ENCODE assay signal across 1 cellular context in the genomic region with DNA sequence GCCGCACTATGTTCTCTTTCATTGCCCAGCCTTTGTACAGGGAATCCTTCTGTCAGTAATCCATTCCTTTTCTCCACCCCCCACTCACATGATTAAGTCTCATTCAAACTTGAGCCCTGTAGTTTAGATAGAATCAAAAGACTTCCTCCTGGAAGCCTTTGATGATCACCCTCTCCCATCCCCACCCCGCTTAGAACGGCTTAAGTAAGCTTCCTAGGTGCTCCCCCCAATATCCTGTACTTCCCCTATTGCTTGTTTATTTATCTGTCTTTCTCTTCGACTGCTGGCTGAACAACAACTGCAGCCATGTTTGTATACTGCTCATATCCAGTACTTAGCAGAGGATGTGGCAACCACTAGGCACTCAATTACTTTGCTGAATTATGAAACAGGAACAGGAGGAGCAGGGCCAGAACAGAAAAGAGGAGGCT.
TF ChIP-seq lines count a peak whose summit lies in the region.

No MANE protein-coding gene starts in this region.

TF ChIP-seq in HepG2, 621 proteins besides CTCF, POLR2A, EP300 and RAD21 (continues in another document):
- TF ChIP-seq FOXK2 (IDR thresholded peaks at IDR 0.05), result peak; percentile 82; the same call in 1 of the 2 replicates
- TF ChIP-seq, protein P1, sequence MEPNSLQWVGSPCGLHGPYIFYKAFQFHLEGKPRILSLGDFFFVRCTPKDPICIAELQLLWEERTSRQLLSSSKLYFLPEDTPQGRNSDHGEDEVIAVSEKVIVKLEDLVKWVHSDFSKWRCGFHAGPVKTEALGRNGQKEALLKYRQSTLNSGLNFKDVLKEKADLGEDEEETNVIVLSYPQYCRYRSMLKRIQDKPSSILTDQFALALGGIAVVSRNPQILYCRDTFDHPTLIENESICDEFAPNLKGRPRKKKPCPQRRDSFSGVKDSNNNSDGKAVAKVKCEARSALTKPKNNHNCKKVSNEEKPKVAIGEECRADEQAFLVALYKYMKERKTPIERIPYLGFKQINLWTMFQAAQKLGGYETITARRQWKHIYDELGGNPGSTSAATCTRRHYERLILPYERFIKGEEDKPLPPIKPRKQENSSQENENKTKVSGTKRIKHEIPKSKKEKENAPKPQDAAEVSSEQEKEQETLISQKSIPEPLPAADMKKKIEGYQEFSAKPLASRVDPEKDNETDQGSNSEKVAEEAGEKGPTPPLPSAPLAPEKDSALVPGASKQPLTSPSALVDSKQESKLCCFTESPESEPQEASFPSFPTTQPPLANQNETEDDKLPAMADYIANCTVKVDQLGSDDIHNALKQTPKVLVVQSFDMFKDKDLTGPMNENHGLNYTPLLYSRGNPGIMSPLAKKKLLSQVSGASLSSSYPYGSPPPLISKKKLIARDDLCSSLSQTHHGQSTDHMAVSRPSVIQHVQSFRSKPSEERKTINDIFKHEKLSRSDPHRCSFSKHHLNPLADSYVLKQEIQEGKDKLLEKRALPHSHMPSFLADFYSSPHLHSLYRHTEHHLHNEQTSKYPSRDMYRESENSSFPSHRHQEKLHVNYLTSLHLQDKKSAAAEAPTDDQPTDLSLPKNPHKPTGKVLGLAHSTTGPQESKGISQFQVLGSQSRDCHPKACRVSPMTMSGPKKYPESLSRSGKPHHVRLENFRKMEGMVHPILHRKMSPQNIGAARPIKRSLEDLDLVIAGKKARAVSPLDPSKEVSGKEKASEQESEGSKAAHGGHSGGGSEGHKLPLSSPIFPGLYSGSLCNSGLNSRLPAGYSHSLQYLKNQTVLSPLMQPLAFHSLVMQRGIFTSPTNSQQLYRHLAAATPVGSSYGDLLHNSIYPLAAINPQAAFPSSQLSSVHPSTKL (CRISPR knock-in tag; IDR thresholded peaks at IDR 0.05), result peak; percentile 75; the same call in 1 of the 2 replicates
- TF ChIP-seq ZNF670 (CRISPR knock-in tag; IDR thresholded peaks at IDR 0.05; ENCODE audit: borderline replicate concordance), result no peak
- TF ChIP-seq REPIN1 (CRISPR knock-in tag; IDR thresholded peaks at IDR 0.05; ENCODE audit: borderline replicate concordance, low read depth), result 0 out of 2 replicates have a peak, but pooled peaks have one; percentile 23
- TF ChIP-seq DPF2 (CRISPR knock-in tag; IDR thresholded peaks at IDR 0.05; ENCODE audit: borderline replicate concordance, low read depth), result no peak
- no peak for TF ChIP-seq PHF8 (CRISPR knock-in tag; IDR thresholded peaks at IDR 0.05)
- TF ChIP-seq PRPF4 (IDR thresholded peaks at IDR 0.05; ENCODE audit: low read depth, low read length, poor library complexity, severe bottlenecking), result no peak
- peak; percentile 79; the same call in 1 of the 2 replicates for TF ChIP-seq NFIC (IDR thresholded peaks at IDR 0.05; ENCODE audit: low read length)
- TF ChIP-seq ZNF510 (CRISPR knock-in tag; IDR thresholded peaks at IDR 0.05; ENCODE audit: low read depth), result no peak
- peak; percentile 33; the same call in 1 of the 2 replicates for TF ChIP-seq JUNB (CRISPR knock-in tag; IDR thresholded peaks at IDR 0.05; ENCODE audit: borderline replicate concordance)
- TF ChIP-seq NR2C2 (CRISPR knock-in tag; IDR thresholded peaks at IDR 0.05; ENCODE audit: borderline replicate concordance), result no peak; the same call in 1 of the 2 replicates
- no peak for TF ChIP-seq ZNF605 (CRISPR knock-in tag; IDR thresholded peaks at IDR 0.05)
- no peak for TF ChIP-seq ZSCAN12 (CRISPR knock-in tag; IDR thresholded peaks at IDR 0.05)
- TF ChIP-seq JDP2 (CRISPR knock-in tag; IDR thresholded peaks at IDR 0.05; ENCODE audit: borderline replicate concordance), result no peak
- TF ChIP-seq FOSL1 (CRISPR knock-in tag; IDR thresholded peaks at IDR 0.05; ENCODE audit: borderline replicate concordance), result no peak
- TF ChIP-seq, protein P2, sequence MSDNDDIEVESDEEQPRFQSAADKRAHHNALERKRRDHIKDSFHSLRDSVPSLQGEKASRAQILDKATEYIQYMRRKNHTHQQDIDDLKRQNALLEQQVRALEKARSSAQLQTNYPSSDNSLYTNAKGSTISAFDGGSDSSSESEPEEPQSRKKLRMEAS (IDR thresholded peaks at IDR 0.05), result no peak
- no peak for TF ChIP-seq NBN (conservative IDR thresholded peaks at IDR 0.05)
- no peak for TF ChIP-seq JARID2 (CRISPR knock-in tag; IDR thresholded peaks at IDR 0.05; ENCODE audit: insufficient replicate concordance)
- no peak for TF ChIP-seq SIN3B (IDR thresholded peaks at IDR 0.05; ENCODE audit: low read length)
- TF ChIP-seq ZNF451 (CRISPR knock-in tag; IDR thresholded peaks at IDR 0.05), result no peak
- no peak for TF ChIP-seq ZNF354B (CRISPR knock-in tag; IDR thresholded peaks at IDR 0.05)
- no peak for TF ChIP-seq EHMT2 (IDR thresholded peaks at IDR 0.05; ENCODE audit: borderline replicate concordance, low read depth, low read length)
- TF ChIP-seq NR1H2 (CRISPR knock-in tag; IDR thresholded peaks at IDR 0.05; ENCODE audit: borderline replicate concordance, low read depth), result no peak
- TF ChIP-seq ZNF780A (CRISPR knock-in tag; IDR thresholded peaks at IDR 0.05), result no peak
- no peak for TF ChIP-seq BORCS8-MEF2B (CRISPR knock-in tag; IDR thresholded peaks at IDR 0.05)
- no peak for TF ChIP-seq ZNF383 (CRISPR knock-in tag; IDR thresholded peaks at IDR 0.05; ENCODE audit: borderline replicate concordance)
- no peak for TF ChIP-seq ZNF83 (CRISPR knock-in tag; IDR thresholded peaks at IDR 0.05; ENCODE audit: borderline replicate concordance)
- TF ChIP-seq SAP130 (CRISPR knock-in tag; IDR thresholded peaks at IDR 0.05; ENCODE audit: low read depth), result peak; percentile 58
- no peak for TF ChIP-seq HDAC6 (IDR thresholded peaks at IDR 0.05; ENCODE audit: low read depth, low read length)
- TF ChIP-seq ZNF367 (CRISPR knock-in tag; IDR thresholded peaks at IDR 0.05; ENCODE audit: borderline replicate concordance), result no peak
- TF ChIP-seq, protein P3, sequence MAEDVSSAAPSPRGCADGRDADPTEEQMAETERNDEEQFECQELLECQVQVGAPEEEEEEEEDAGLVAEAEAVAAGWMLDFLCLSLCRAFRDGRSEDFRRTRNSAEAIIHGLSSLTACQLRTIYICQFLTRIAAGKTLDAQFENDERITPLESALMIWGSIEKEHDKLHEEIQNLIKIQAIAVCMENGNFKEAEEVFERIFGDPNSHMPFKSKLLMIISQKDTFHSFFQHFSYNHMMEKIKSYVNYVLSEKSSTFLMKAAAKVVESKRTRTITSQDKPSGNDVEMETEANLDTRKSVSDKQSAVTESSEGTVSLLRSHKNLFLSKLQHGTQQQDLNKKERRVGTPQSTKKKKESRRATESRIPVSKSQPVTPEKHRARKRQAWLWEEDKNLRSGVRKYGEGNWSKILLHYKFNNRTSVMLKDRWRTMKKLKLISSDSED (CRISPR knock-in tag; IDR thresholded peaks at IDR 0.05), result no peak
- TF ChIP-seq, protein P4, sequence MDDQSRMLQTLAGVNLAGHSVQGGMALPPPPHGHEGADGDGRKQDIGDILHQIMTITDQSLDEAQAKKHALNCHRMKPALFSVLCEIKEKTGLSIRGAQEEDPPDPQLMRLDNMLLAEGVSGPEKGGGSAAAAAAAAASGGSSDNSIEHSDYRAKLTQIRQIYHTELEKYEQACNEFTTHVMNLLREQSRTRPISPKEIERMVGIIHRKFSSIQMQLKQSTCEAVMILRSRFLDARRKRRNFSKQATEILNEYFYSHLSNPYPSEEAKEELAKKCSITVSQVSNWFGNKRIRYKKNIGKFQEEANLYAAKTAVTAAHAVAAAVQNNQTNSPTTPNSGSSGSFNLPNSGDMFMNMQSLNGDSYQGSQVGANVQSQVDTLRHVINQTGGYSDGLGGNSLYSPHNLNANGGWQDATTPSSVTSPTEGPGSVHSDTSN (CRISPR knock-in tag; IDR thresholded peaks at IDR 0.05; ENCODE audit: borderline replicate concordance), result no peak
- no peak for TF ChIP-seq ZNF180 (CRISPR knock-in tag; IDR thresholded peaks at IDR 0.05; ENCODE audit: borderline replicate concordance, low read depth)
- no peak for TF ChIP-seq TMF1 (CRISPR knock-in tag; IDR thresholded peaks at IDR 0.05; ENCODE audit: low read depth)
- no peak for TF ChIP-seq ZNF501 (CRISPR knock-in tag; IDR thresholded peaks at IDR 0.05)
- TF ChIP-seq MEIS1 (CRISPR knock-in tag; IDR thresholded peaks at IDR 0.05; ENCODE audit: borderline replicate concordance), result no peak
- TF ChIP-seq, protein P5, sequence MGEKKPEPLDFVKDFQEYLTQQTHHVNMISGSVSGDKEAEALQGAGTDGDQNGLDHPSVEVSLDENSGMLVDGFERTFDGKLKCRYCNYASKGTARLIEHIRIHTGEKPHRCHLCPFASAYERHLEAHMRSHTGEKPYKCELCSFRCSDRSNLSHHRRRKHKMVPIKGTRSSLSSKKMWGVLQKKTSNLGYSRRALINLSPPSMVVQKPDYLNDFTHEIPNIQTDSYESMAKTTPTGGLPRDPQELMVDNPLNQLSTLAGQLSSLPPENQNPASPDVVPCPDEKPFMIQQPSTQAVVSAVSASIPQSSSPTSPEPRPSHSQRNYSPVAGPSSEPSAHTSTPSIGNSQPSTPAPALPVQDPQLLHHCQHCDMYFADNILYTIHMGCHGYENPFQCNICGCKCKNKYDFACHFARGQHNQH (CRISPR knock-in tag; IDR thresholded peaks at IDR 0.05), result peak; percentile 55; the same call in 1 of the 2 replicates
- no peak for TF ChIP-seq GZF1 (CRISPR knock-in tag; IDR thresholded peaks at IDR 0.05)
- peak; percentile 70; the same call in 1 of the 2 replicates for TF ChIP-seq TBX2 (CRISPR knock-in tag; IDR thresholded peaks at IDR 0.05; ENCODE audit: borderline replicate concordance)
- TF ChIP-seq FOXP1 (IDR thresholded peaks at IDR 0.05), result peak; percentile 92
- peak; percentile 99 for TF ChIP-seq FOXP1 (CRISPR knock-in tag; IDR thresholded peaks at IDR 0.05)
- TF ChIP-seq MBNL3 (CRISPR knock-in tag; conservative IDR thresholded peaks at IDR 0.05), result no peak
- no peak for TF ChIP-seq MTA3 (CRISPR knock-in tag; IDR thresholded peaks at IDR 0.05)
- no peak for TF ChIP-seq ZNF777 (CRISPR knock-in tag; IDR thresholded peaks at IDR 0.05)
- peak; percentile 87 for TF ChIP-seq GATAD2A (CRISPR knock-in tag; IDR thresholded peaks at IDR 0.05)
- TF ChIP-seq, protein P6, sequence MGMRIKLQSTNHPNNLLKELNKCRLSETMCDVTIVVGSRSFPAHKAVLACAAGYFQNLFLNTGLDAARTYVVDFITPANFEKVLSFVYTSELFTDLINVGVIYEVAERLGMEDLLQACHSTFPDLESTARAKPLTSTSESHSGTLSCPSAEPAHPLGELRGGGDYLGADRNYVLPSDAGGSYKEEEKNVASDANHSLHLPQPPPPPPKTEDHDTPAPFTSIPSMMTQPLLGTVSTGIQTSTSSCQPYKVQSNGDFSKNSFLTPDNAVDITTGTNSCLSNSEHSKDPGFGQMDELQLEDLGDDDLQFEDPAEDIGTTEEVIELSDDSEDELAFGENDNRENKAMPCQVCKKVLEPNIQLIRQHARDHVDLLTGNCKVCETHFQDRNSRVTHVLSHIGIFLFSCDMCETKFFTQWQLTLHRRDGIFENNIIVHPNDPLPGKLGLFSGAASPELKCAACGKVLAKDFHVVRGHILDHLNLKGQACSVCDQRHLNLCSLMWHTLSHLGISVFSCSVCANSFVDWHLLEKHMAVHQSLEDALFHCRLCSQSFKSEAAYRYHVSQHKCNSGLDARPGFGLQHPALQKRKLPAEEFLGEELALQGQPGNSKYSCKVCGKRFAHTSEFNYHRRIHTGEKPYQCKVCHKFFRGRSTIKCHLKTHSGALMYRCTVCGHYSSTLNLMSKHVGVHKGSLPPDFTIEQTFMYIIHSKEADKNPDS (CRISPR knock-in tag; IDR thresholded peaks at IDR 0.05), result no peak
- TF ChIP-seq SKI (IDR thresholded peaks at IDR 0.05; ENCODE audit: partially characterized antibody), result no peak
- TF ChIP-seq ZNF101 (CRISPR knock-in tag; IDR thresholded peaks at IDR 0.05; ENCODE audit: borderline replicate concordance, low read depth), result no peak
- no peak for TF ChIP-seq ATF7 (IDR thresholded peaks at IDR 0.05)
- no peak for TF ChIP-seq ATF7 (CRISPR knock-in tag; IDR thresholded peaks at IDR 0.05)
- TF ChIP-seq MZF1 (CRISPR knock-in tag; IDR thresholded peaks at IDR 0.05; ENCODE audit: borderline replicate concordance), result no peak
- TF ChIP-seq SETDB1 (CRISPR knock-in tag; IDR thresholded peaks at IDR 0.05; ENCODE audit: borderline replicate concordance), result no peak
- no peak for TF ChIP-seq GPN1 (CRISPR knock-in tag; IDR thresholded peaks at IDR 0.05; ENCODE audit: borderline replicate concordance)
- no peak for TF ChIP-seq MAFG (CRISPR knock-in tag; IDR thresholded peaks at IDR 0.05)
- TF ChIP-seq, protein P7, sequence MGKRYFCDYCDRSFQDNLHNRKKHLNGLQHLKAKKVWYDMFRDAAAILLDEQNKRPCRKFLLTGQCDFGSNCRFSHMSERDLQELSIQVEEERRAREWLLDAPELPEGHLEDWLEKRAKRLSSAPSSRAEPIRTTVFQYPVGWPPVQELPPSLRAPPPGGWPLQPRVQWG (CRISPR knock-in tag; IDR thresholded peaks at IDR 0.05; ENCODE audit: borderline replicate concordance, low read depth), result no peak
- no peak for TF ChIP-seq RAD51 (IDR thresholded peaks at IDR 0.05; ENCODE audit: borderline replicate concordance)
- no peak for TF ChIP-seq ZNF484 (CRISPR knock-in tag; IDR thresholded peaks at IDR 0.05; ENCODE audit: borderline replicate concordance, low read depth)
- no peak for TF ChIP-seq TEAD3 (CRISPR knock-in tag; optimal IDR thresholded peaks at IDR 0.05; ENCODE audit: borderline replicate concordance)
- peak; percentile 56; the same call in 1 of the 2 replicates for TF ChIP-seq ONECUT2 (CRISPR knock-in tag; IDR thresholded peaks at IDR 0.05)
- no peak for TF ChIP-seq ZKSCAN5 (CRISPR knock-in tag; IDR thresholded peaks at IDR 0.05)
- TF ChIP-seq NFRKB (IDR thresholded peaks at IDR 0.05), result no peak
- TF ChIP-seq STAT5B (CRISPR knock-in tag; IDR thresholded peaks at IDR 0.05), result no peak
- no peak for TF ChIP-seq AGO2 (optimal IDR thresholded peaks at IDR 0.05; ENCODE audit: low read depth, low read length)
